Comparison of ENCODE assay signal across 8 cellular contexts in the genomic region with DNA sequence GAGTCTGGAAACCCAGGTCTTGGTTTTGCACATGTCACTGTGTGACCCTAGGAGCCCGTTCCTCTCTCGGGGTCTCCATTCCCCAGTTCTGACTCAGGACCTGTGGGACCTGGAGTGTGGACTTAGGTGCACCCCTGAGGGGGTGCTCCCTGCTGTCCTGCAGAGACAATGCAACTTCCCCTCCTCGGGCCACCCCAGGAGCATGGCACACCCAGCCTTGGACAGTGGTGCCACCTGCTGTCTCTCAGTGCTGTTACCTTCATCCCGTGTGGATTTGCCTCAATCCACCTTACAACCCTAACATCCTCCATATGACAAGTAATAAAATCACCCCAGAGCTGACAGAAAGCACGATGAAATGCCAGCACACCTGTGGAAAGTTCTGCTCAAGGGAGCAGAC. TPM values are rescaled to one million over a fixed set of nuclear protein-coding genes. Genes with fewer than 3 reads are reported as not detected.
A peak's percentile ranks its signal among the peaks of the same experiment; 100 is the strongest.
DNase-seq lines count a peak whose midpoint lies in the region; ATAC-seq, FAIRE-seq and TF ChIP-seq lines count a peak whose summit lies in the region.

No MANE protein-coding gene starts in this region.

- TF ChIP-seq CTCF in GM13976 (IDR thresholded peaks at IDR 0.05; ENCODE audit: borderline replicate concordance, control extremely low read depth, extremely low read depth, insufficient read depth, missing control alignments) (no peak), coronary artery (IDR thresholded peaks at IDR 0.05) (no peak)

- H3K27ac ChIP-seq in small intestine (ENCODE audit: low read depth in 1 of 2, low read length in 1 of 2) (no peak overlapping the region), coronary artery (no peak overlapping the region)

- WGBS in small intestine, 3 donors, result 23 to 52% (median 48%) methylated on average over 5 of the region's 5 CpGs

- no peaks in the 10 kb centered on the region for H3K9me3 ChIP-seq in small intestine (ENCODE audit: control insufficient read depth, low read depth)

- no peaks in the 10 kb centered on the region for H3K27me3 ChIP-seq in small intestine (ENCODE audit: control insufficient read depth in 2 of 2, insufficient read depth in 2 of 2, low read length in 2 of 2)

- in situ Hi-C loops in GM13976 (cut with MboI; ENCODE audit: low sequenced_read_pairs, unreplicated experiment), result no loop called here

- no peak for FAIRE-seq in small intestine (lab: Jason Lieb, UNC)

- H3K36me3 ChIP-seq in small intestine (ENCODE audit: control insufficient read depth in 2 of 2, insufficient read depth in 2 of 2, low read length in 2 of 2), result peaks cover 8 to 30% of the 10 kb centered on the region in 2 donors

- H3K4me1 ChIP-seq in small intestine (ENCODE audit: control insufficient read depth in 2 of 2, insufficient read depth in 1 of 2, low read depth in 1 of 2, low read length in 1 of 2), result no peaks in the 10 kb centered on the region

- H3K4me3 ChIP-seq in small intestine (ENCODE audit: low read depth in 1 of 2, low read length in 2 of 2) (no peak overlapping the region), coronary artery (no peak overlapping the region)

- DNase-seq in GM13976 (ENCODE audit: low spot score), result peak; percentile 47
- DNase-seq in SW480 (ENCODE audit: low spot score), result peak; percentile 13
- DNase-seq in dermis blood vessel endothelial cell, result peak; percentile 67
- peak; percentile 41 for DNase-seq in small intestine
- DNase-seq in coronary artery (ENCODE audit: low spot score), result no peak
- no peak for DNase-seq in NCI-H1694 (lab: John Stamatoyannopoulos, UW)
- no peak for DNase-seq in putamen (ENCODE audit: low spot score)

- no peak for ATAC-seq in HG02885 (IDR thresholded peaks at IDR 0.05; ENCODE audit: poor library complexity, unreplicated experiment)

RNA-seq across cellular contexts. Expression of gene CRYBB3, which starts 27.5 kb away (rescaled TPM):
- 0.19 TPM in 1 of 2 replicates, not detected in the other for total RNA-seq in dermis blood vessel endothelial cell
- polyA plus RNA-seq in small intestine, result 1 to 10 TPM in 2 of 3 donors, under 1 TPM in 1; 0.91 to 6.5 (median 2.7) TPM

RNA-seq across cellular contexts. Expression of gene CRYBB2, which starts 47.3 kb away (rescaled TPM):
- total RNA-seq in dermis blood vessel endothelial cell, result not detected in 2 replicates
- polyA plus RNA-seq in small intestine, result 1 to 10 TPM in 2 of 3 donors, under 1 TPM in 1; 0.39 to 2.7 (median 1.3) TPM

Comparison
In these comparisons a context has a peak if more than half of its experiments do, and no peak if none do; other contexts are left out.
1. DNase-seq: peak in GM13976 (single experiment), SW480 (single experiment), dermis blood vessel endothelial cell (single experiment) and small intestine (single experiment); none in coronary artery (single experiment), NCI-H1694 (single experiment) and putamen (single experiment).